1 cellular context compared by ENCODE assay signal in the genomic region with DNA sequence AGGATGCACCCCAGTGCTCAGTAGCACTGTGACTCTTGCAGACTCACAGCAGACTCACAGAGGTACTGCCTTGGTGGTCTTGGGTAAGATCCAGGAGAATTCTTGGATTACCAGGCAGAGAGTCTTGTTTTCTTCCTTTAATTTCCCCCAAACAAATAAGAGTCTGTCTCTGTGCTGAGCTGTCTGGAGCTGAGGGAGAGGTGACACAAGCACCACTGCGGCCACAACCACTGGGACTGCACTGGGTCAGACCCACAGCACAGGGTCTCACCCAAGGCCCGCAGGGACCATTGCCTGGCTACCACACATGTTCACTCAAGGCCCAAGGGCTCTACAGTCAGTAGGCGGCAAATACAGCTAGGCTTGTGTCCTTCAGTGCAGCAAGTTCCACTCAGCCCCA.
TF ChIP-seq lines count a peak whose summit lies in the region.

No MANE protein-coding gene starts in this region.

TF ChIP-seq in IMR-90, 13 proteins besides CTCF, POLR2A, EP300 and RAD21 (continued from another document):
- TF ChIP-seq, protein P1, sequence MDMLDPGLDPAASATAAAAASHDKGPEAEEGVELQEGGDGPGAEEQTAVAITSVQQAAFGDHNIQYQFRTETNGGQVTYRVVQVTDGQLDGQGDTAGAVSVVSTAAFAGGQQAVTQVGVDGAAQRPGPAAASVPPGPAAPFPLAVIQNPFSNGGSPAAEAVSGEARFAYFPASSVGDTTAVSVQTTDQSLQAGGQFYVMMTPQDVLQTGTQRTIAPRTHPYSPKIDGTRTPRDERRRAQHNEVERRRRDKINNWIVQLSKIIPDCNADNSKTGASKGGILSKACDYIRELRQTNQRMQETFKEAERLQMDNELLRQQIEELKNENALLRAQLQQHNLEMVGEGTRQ (IDR thresholded peaks at IDR 0.05; ENCODE audit: low read depth, low read length) = no peak
- TF ChIP-seq, protein P2, sequence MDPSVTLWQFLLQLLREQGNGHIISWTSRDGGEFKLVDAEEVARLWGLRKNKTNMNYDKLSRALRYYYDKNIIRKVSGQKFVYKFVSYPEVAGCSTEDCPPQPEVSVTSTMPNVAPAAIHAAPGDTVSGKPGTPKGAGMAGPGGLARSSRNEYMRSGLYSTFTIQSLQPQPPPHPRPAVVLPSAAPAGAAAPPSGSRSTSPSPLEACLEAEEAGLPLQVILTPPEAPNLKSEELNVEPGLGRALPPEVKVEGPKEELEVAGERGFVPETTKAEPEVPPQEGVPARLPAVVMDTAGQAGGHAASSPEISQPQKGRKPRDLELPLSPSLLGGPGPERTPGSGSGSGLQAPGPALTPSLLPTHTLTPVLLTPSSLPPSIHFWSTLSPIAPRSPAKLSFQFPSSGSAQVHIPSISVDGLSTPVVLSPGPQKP (IDR thresholded peaks at IDR 0.05; ENCODE audit: borderline replicate concordance, low read depth, low read length) = no peak
- no peak for TF ChIP-seq MXI1 (IDR thresholded peaks at IDR 0.05; ENCODE audit: borderline replicate concordance, low read depth, low read length)
- no peak for TF ChIP-seq SMC3 (IDR thresholded peaks at IDR 0.05; ENCODE audit: low read depth, low read length)
- TF ChIP-seq BHLHE40 (IDR thresholded peaks at IDR 0.05; ENCODE audit: low read depth, low read length) = no peak
- TF ChIP-seq NFE2L2 (IDR thresholded peaks at IDR 0.05; ENCODE audit: low read depth, low read length) = no peak
- TF ChIP-seq RFX5 (IDR thresholded peaks at IDR 0.05; ENCODE audit: low read depth, low read length) = no peak
- TF ChIP-seq CHD1 (IDR thresholded peaks at IDR 0.05; ENCODE audit: low read depth, low read length) = no peak
